ENCODE assay signal across 12 cellular contexts in the genomic region with DNA sequence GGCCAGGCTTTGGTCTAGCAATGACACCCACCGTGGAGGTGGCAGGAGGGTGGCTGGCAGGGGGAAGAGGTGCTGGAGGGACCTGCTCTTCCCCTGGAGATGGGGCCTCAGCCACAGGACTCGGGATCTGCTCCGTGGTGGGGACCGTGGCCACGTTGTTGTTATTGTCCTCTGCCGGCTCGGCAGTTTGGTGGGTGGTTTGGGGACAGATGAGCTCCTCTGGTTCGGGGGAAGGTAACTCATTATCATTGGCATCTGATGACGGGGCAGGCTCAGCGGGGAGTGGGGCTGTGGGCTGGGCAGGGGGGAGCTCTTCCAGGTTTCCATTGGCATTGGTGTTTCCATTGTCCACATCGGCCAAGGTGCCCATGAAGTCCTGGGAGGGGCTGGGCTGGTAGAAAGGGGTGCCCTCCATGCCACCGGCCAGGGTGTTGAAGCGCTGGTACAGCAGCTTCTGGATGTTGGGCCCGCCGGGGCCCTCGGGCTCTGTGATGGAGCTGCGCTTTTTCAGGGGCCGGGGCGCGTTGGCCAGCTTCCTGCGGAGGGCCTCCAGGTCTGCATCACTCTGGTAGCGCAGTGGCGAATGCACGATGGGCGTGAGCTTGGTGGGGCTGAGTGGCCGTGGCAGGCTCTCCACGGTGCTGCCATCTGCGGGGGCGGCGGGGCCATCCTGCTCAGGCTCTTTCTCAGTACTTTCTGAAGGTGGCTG.
"Had no signal": no experiment of that assay in that cellular context is flagged by ENCODE, and none has a peak within 500 bp of the region (broad histone marks: within the 10 kb centered on the region; RNA-seq: fewer than 3 reads in every experiment).

No MANE protein-coding gene starts in this region.

- H3K4me1 Mint-ChIP-seq: central memory CD8-positive, alpha-beta T cell; stimulated activated effector memory CD8-positive, alpha-beta T cell treated with anti-CD3 and anti-CD28 coated beads, Interleukin-12 subunit alpha, Interleukin-12 subunit beta, amount 100 ng/mL, for 72 hours had no signal

- ATAC-seq: activated CD8-positive, alpha-beta T cell treated with anti-CD3 and anti-CD28 coated beads for 36 hours; left ventricle myocardium superior; stimulated activated effector memory CD8-positive, alpha-beta T cell treated with anti-CD3 and anti-CD28 coated beads, Interleukin-12 subunit alpha, Interleukin-12 subunit beta, amount 100 ng/mL, for 72 hours had no signal

- H3K4me3 ChIP-seq: heart right ventricle, neural progenitor cell, smooth muscle cell, tibial nerve had no signal

- H3K27me3 ChIP-seq: heart right ventricle, neural progenitor cell, tibial nerve had no signal

- H3K36me3 ChIP-seq: neural progenitor cell had no signal

- H3K27ac ChIP-seq: heart right ventricle, neural progenitor cell, parathyroid adenoma had no signal

- H3K9ac ChIP-seq: neural progenitor cell, parathyroid adenoma had no signal

- H3K9me3 Mint-ChIP-seq: activated CD8-positive, alpha-beta T cell treated with anti-CD3 and anti-CD28 coated beads for 36 hours; central memory CD8-positive, alpha-beta T cell; neural progenitor cell; stimulated activated effector memory CD8-positive, alpha-beta T cell treated with anti-CD3 and anti-CD28 coated beads, Interleukin-12 subunit alpha, Interleukin-12 subunit beta, amount 100 ng/mL, for 72 hours had no signal

- H3K27me3 Mint-ChIP-seq: activated CD8-positive, alpha-beta T cell treated with anti-CD3 and anti-CD28 coated beads for 36 hours; central memory CD8-positive, alpha-beta T cell had no signal

- H3K4me1 ChIP-seq: parathyroid adenoma had no signal

- H3K27ac Mint-ChIP-seq: activated CD8-positive, alpha-beta T cell treated with anti-CD3 and anti-CD28 coated beads for 36 hours; stimulated activated effector memory CD8-positive, alpha-beta T cell treated with anti-CD3 and anti-CD28 coated beads, Interleukin-12 subunit alpha, Interleukin-12 subunit beta, amount 100 ng/mL, for 72 hours had no signal

- H3K4me3 Mint-ChIP-seq: activated CD8-positive, alpha-beta T cell treated with anti-CD3 and anti-CD28 coated beads for 36 hours; central memory CD8-positive, alpha-beta T cell; neural progenitor cell; stimulated activated effector memory CD8-positive, alpha-beta T cell treated with anti-CD3 and anti-CD28 coated beads, Interleukin-12 subunit alpha, Interleukin-12 subunit beta, amount 100 ng/mL, for 72 hours had no signal

- H3K9me3 ChIP-seq: heart right ventricle, tibial nerve had no signal

- DNase-seq: activated CD8-positive, alpha-beta memory T cell treated with anti-CD3 and anti-CD28 coated beads, Interleukin-2, amount 50 U/mL, for 48 hours; activated CD8-positive, alpha-beta T cell treated with anti-CD3 and anti-CD28 coated beads for 36 hours; activated naive CD4-positive, alpha-beta T cell treated with Interleukin-2 at 50 U/mL for 16 hours; heart right ventricle; left ventricle myocardium superior; T-helper 9 cell had no signal
